ENCODE assay signal across 23 cellular contexts in the genomic region with DNA sequence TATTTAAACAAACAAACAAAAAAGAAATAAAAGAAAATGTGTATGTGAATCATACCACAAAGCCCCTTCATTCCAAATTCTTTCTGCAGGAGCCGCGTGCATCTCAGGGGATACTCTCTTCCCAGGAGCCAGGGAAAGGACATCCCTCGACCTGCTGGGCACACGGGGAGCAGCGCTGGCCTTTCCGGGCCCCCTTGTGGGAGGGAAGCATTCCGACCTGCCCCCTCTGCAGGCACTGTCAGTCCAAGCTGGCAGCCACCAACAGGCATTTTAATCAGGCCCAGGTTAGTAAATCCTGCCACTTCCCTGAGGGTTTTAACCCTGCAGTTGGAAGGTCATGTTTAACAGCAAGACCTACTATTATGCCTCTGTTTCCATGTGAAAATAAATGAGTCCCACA.
"Had no signal": no experiment of that assay in that cellular context is flagged by ENCODE, and none has a peak within 500 bp of the region (broad histone marks: within the 10 kb centered on the region; RNA-seq: fewer than 3 reads in every experiment).

No MANE protein-coding gene starts in this region.

- DNase-seq: activated CD4-positive, alpha-beta T cell treated with anti-CD3 and anti-CD28 coated beads, Interleukin-2, amount 50 U/mL, for 1 hour; activated CD8-positive, alpha-beta memory T cell treated with anti-CD3 and anti-CD28 coated beads, Interleukin-2, amount 50 U/mL, for 4 hours; activated effector memory CD4-positive, alpha-beta T cell treated with anti-CD3 and anti-CD28 coated beads, Interleukin-2, amount 50 U/mL, for 16 hours; activated naive CD4-positive, alpha-beta T cell treated with anti-CD3 and anti-CD28 coated beads, Interleukin-2, amount 50 U/mL, for 16 hours; activated T-cell treated with anti-CD3 and anti-CD28 coated beads, Interleukin-2, amount 50 U/mL, for 72 hours; aorta; hypothalamus; immature natural killer cell; kidney glomerular epithelial cell; left ventricle myocardium superior; pancreas; stimulated activated CD4-positive, alpha-beta T cell treated with anti-CD3 and anti-CD28 coated beads, Interleukin-4, amount 100 ng/mL, for 1 hour; stimulated activated naive CD8-positive, alpha-beta T cell treated with anti-CD3 and anti-CD28 coated beads, Interleukin-15, amount 100 ng/mL, for 72 hours; T-helper 9 cell; trophoblast cell had no signal

- H3K4me3 Mint-ChIP-seq: activated T-cell treated with anti-CD3 and anti-CD28 coated beads, Interleukin-2, amount 50 U/mL, for 72 hours; central memory CD8-positive, alpha-beta T cell; immature natural killer cell; neural crest cell; stimulated activated naive CD8-positive, alpha-beta T cell treated with anti-CD3 and anti-CD28 coated beads, Interleukin-15, amount 100 ng/mL, for 72 hours had no signal

- H3K27ac ChIP-seq: coronary artery, pancreas, suprapubic skin, vagina had no signal

- ATAC-seq: activated T-cell treated with anti-CD3 and anti-CD28 coated beads, Interleukin-2, amount 50 U/mL, for 72 hours; left ventricle myocardium superior; pancreas; sciatic nerve; stimulated activated naive CD8-positive, alpha-beta T cell treated with anti-CD3 and anti-CD28 coated beads, Interleukin-15, amount 100 ng/mL, for 72 hours had no signal

- H3K36me3 ChIP-seq: pancreas, suprapubic skin, vagina had no signal

- H3K4me2 ChIP-seq: smooth muscle cell had no signal

- H3K36me3 Mint-ChIP-seq: immature natural killer cell had no signal

- H3K9me3 ChIP-seq: pancreas, suprapubic skin, vagina had no signal

- H3K4me1 ChIP-seq: pancreas, suprapubic skin, vagina had no signal

- H3K27me3 ChIP-seq: pancreas, vagina had no signal

- H3K4me1 Mint-ChIP-seq: central memory CD8-positive, alpha-beta T cell; stimulated activated naive CD8-positive, alpha-beta T cell treated with anti-CD3 and anti-CD28 coated beads, Interleukin-15, amount 100 ng/mL, for 72 hours had no signal

- H3K27ac Mint-ChIP-seq: activated T-cell treated with anti-CD3 and anti-CD28 coated beads, Interleukin-2, amount 50 U/mL, for 72 hours; immature natural killer cell; stimulated activated naive CD8-positive, alpha-beta T cell treated with anti-CD3 and anti-CD28 coated beads, Interleukin-15, amount 100 ng/mL, for 72 hours had no signal

- H3K4me3 ChIP-seq: coronary artery, pancreas, smooth muscle cell, suprapubic skin, vagina had no signal

- FAIRE-seq: frontal cortex, pancreas had no signal
